In the genomic region with DNA sequence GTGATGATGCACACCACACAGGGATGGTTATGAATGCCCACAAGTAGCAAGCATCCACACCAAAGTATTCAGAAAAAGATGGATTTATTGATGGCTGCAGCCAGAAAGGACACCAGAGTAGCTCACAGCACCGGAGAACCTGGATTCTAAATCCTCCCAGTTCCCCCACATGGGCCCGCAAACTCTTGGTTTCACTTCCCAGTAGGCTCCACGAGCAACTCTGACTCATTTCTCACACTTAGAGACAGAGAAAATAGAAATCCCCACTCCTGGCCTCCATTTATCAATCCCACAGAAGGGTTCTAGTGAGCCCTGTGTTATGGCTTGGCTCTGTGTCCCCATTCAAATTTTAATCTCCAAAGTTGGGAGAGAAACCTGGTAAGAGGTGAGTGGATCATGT, we compare ENCODE assay signal across 19 cellular contexts.
DNase-seq lines count a peak whose midpoint lies in the region; ATAC-seq lines count a peak whose summit lies in the region.
"Had no signal": no experiment of that assay in that cellular context is flagged by ENCODE, and none has a peak within 500 bp of the region (broad histone marks: within the 10 kb centered on the region; RNA-seq: fewer than 3 reads in every experiment).

No MANE protein-coding gene starts in this region.

- no peaks in the 10 kb centered on the region for H3K27me3 Mint-ChIP-seq in stimulated activated naive B cell treated with anti-CD40 and anti-IgM and Interleukin-4, amounts not matched to agents 10 μg/mL and 1 μg/mL and 100 μg/mL, for 72 hours
- H3K27me3 Mint-ChIP-seq: stimulated activated naive CD8-positive, alpha-beta T cell treated with anti-CD3 and anti-CD28 coated beads, Interleukin-15, Interleukin-2, amounts not matched to agents 100 ng/mL and 50 ng/mL, for 24 hours; T-cell had no signal

- H3K4me3 Mint-ChIP-seq in stimulated activated naive B cell treated with anti-CD40 and anti-IgM and Interleukin-4, amounts not matched to agents 10 μg/mL and 1 μg/mL and 100 μg/mL, for 72 hours = no peak overlapping the region
- H3K4me3 Mint-ChIP-seq: activated CD8-positive, alpha-beta T cell treated with anti-CD3 and anti-CD28 coated beads, Interleukin-2, amount 10 ng/mL, durations not matched to agents 7 days and 5 days; neural crest cell; stimulated activated naive CD8-positive, alpha-beta T cell treated with anti-CD3 and anti-CD28 coated beads, Interleukin-15, Interleukin-2, amounts not matched to agents 100 ng/mL and 50 ng/mL, for 24 hours; T-cell had no signal

- H3K36me3 Mint-ChIP-seq in stimulated activated naive B cell treated with anti-CD40 and anti-IgM and Interleukin-4, amounts not matched to agents 10 μg/mL and 1 μg/mL and 100 μg/mL, for 72 hours = no peaks in the 10 kb centered on the region
- H3K36me3 Mint-ChIP-seq: T-cell had no signal

- peaks cover 0 to 2% of the 10 kb centered on the region in 2 donors for H3K4me1 Mint-ChIP-seq in stimulated activated naive B cell treated with anti-CD40 and anti-IgM and Interleukin-4, amounts not matched to agents 10 μg/mL and 1 μg/mL and 100 μg/mL, for 72 hours
- H3K4me1 Mint-ChIP-seq: neural crest cell, T-cell had no signal

- peak; percentile 2 for DNase-seq in SIG-M5 treated with dmso at 0.1 percent for 504 hours (lab: John Stamatoyannopoulos, UW; ENCODE audit: unreplicated experiment)
- no peak for DNase-seq in SIG-M5 (lab: John Stamatoyannopoulos, UW)
- no peak for DNase-seq in stimulated activated naive B cell treated with anti-CD40 and anti-IgM and Interleukin-4, amounts not matched to agents 10 μg/mL and 1 μg/mL and 100 μg/mL, for 72 hours
- no peak for DNase-seq in NCI-H2107 treated with DMSO at 0.1 percent for 48 hours (lab: John Stamatoyannopoulos, UW; ENCODE audit: unreplicated experiment)
- no peak for DNase-seq in inferior parietal cortex (ENCODE audit: extremely low spot score)
- no peak for DNase-seq in activated effector memory CD4-positive, alpha-beta T cell treated with anti-CD3 and anti-CD28 coated beads, Interleukin-2, amount 50 U/mL, for 16 hours
- DNase-seq: activated CD8-positive, alpha-beta T cell treated with anti-CD3 and anti-CD28 coated beads, Interleukin-2, amount 10 ng/mL, durations not matched to agents 7 days and 5 days; IMR-90; mesenchymal stem cell; NCI-H2081 treated with DMSO at 0.1 percent for 48 hours; NCI-H526 treated with DMSO at 0.1 percent for 48 hours; stimulated activated CD4-positive, alpha-beta T cell treated with anti-CD3 and anti-CD28 coated beads, Interleukin-15, amount 100 ng/mL, for 24 hours; T-cell; upper lobe of right lung had no signal

- H3K9me3 Mint-ChIP-seq in stimulated activated naive B cell treated with anti-CD40 and anti-IgM and Interleukin-4, amounts not matched to agents 10 μg/mL and 1 μg/mL and 100 μg/mL, for 72 hours = peaks cover 11 to 18% of the 10 kb centered on the region in 2 donors

- no peak overlapping the region for H3K27ac Mint-ChIP-seq in stimulated activated naive B cell treated with anti-CD40 and anti-IgM and Interleukin-4, amounts not matched to agents 10 μg/mL and 1 μg/mL and 100 μg/mL, for 72 hours
- H3K27ac Mint-ChIP-seq: activated CD8-positive, alpha-beta T cell treated with anti-CD3 and anti-CD28 coated beads, Interleukin-2, amount 10 ng/mL, durations not matched to agents 7 days and 5 days; activated T-helper 2 cell treated with anti-CD3 and anti-CD28 coated beads, Interferon-gamma antibody, Interleukin-2, Interleukin-4, amounts not matched to agents 10 μg/mL and 5 μg/mL and 100 μg/mL, durations not matched to agents 14 hours and 24 hours and 36 hours; stimulated activated naive CD8-positive, alpha-beta T cell treated with anti-CD3 and anti-CD28 coated beads, Interleukin-15, Interleukin-2, amounts not matched to agents 100 ng/mL and 50 ng/mL, for 24 hours; T-cell had no signal

- ATAC-seq in GM21723 (IDR thresholded peaks at IDR 0.05; ENCODE audit: unreplicated experiment) (peak; percentile 79), HG03469 (IDR thresholded peaks at IDR 0.05; ENCODE audit: unreplicated experiment) (peak; percentile 93)
- peak; percentile 47 to 76 for ATAC-seq in stimulated activated naive B cell treated with anti-CD40 and anti-IgM and Interleukin-4, amounts not matched to agents 10 μg/mL and 1 μg/mL and 100 μg/mL, for 72 hours (replicated peaks)
- ATAC-seq: activated CD8-positive, alpha-beta T cell treated with anti-CD3 and anti-CD28 coated beads, Interleukin-2, amount 10 ng/mL, durations not matched to agents 7 days and 5 days; T-cell; upper lobe of right lung had no signal
